1 cellular context compared by ENCODE assay signal in genomic region chr13:69959041-69959440, GRCh38.
TF ChIP-seq lines count a peak whose summit lies in the region.

No MANE protein-coding gene starts in this region.

TF ChIP-seq in HEK293, 187 proteins besides CTCF, POLR2A, EP300 and RAD21 (continued from another document):
- no peak for TF ChIP-seq ZNF571 (tag by site-specific recombination; IDR thresholded peaks at IDR 0.05)
- no peak for TF ChIP-seq ZFP41 (tag by site-specific recombination; IDR thresholded peaks at IDR 0.05; ENCODE audit: borderline replicate concordance)
- TF ChIP-seq ELK4 (IDR thresholded peaks at IDR 0.05; ENCODE audit: borderline replicate concordance, low read depth, low read length): peak; percentile 17; the same call in 1 of the 2 replicates
TF ChIP-seq in HEK293: peak in this region for 1.
